8 cellular contexts compared by ENCODE assay signal in the genomic region with DNA sequence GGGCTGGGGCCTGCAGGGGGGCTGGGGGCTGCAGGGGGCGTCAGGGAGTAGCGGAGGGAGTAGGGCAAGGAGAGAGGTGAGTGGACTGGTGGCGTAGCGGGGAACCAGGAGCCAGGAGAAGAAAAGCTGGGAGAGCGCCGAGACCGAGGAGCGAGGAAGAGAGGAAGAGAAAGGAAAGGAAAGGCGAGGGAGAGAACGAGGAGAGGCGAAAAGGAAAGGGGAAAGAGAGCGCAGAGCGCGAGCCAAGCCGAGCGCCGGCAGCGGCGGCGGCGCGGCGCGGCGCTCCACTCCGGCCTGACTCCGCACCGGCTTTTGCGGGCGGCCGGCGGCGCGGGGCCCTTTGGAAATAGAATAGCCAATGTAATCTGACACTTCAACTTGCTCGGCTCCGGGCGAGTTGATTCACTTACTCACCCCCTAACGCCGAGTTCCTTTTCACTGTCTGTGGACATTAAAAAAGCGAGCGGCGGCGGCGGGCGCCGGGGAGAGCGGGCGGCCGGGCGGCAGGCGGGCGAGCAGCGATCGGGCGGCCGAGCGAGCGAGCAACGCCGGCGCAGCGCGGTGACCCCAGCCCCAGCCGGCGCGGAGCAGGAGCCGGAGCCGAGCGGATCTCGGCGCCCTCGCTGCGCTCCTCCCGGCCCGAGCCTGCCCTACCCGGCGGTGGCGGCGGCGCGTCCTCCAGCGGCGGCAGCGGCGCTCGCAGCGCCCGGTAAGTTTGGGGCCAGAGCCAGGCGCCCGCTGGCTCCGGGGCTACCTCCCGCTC. TPM values are rescaled to one million over a fixed set of nuclear protein-coding genes. Genes with fewer than 3 reads are reported as not detected.
A peak's percentile ranks its signal among the peaks of the same experiment; 100 is the strongest.
DNase-seq lines count a peak whose midpoint lies in the region; ATAC-seq, FAIRE-seq and TF ChIP-seq lines count a peak whose summit lies in the region.

A gene with protein sequence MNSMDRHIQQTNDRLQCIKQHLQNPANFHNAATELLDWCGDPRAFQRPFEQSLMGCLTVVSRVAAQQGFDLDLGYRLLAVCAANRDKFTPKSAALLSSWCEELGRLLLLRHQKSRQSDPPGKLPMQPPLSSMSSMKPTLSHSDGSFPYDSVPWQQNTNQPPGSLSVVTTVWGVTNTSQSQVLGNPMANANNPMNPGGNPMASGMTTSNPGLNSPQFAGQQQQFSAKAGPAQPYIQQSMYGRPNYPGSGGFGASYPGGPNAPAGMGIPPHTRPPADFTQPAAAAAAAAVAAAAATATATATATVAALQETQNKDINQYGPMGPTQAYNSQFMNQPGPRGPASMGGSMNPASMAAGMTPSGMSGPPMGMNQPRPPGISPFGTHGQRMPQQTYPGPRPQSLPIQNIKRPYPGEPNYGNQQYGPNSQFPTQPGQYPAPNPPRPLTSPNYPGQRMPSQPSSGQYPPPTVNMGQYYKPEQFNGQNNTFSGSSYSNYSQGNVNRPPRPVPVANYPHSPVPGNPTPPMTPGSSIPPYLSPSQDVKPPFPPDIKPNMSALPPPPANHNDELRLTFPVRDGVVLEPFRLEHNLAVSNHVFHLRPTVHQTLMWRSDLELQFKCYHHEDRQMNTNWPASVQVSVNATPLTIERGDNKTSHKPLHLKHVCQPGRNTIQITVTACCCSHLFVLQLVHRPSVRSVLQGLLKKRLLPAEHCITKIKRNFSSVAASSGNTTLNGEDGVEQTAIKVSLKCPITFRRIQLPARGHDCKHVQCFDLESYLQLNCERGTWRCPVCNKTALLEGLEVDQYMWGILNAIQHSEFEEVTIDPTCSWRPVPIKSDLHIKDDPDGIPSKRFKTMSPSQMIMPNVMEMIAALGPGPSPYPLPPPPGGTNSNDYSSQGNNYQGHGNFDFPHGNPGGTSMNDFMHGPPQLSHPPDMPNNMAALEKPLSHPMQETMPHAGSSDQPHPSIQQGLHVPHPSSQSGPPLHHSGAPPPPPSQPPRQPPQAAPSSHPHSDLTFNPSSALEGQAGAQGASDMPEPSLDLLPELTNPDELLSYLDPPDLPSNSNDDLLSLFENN (plus strand): TSS at position 405 of the 763 bp plus-strand sequence. CDS start 132,667 bp downstream, outside the sequence.

- H3K36me3 ChIP-seq in HUES64 (ENCODE audit: insufficient read depth, low read length) (no peaks in the 10 kb centered on the region), esophagus (ENCODE audit: control insufficient read depth in 2 of 2, insufficient read depth in 2 of 2, low read length in 1 of 2) (no peaks in the 10 kb centered on the region), mucosa of stomach (ENCODE audit: control insufficient read depth, insufficient read depth, low read length) (no peaks in the 10 kb centered on the region)

- no peaks in the 10 kb centered on the region for H3K9me3 ChIP-seq in HUES64 (ENCODE audit: insufficient read depth, low read depth, low read length)
- no peaks in the 10 kb centered on the region for H3K9me3 ChIP-seq in esophagus (ENCODE audit: control insufficient read depth in 2 of 2, insufficient read depth in 1 of 2, low read depth in 1 of 2, low read length in 1 of 2)
- H3K9me3 ChIP-seq in mucosa of stomach (ENCODE audit: control insufficient read depth, low read length), result no peaks in the 10 kb centered on the region

- TF ChIP-seq CTCF in D721Med (IDR thresholded peaks at IDR 0.05; ENCODE audit: insufficient read depth, missing control alignments), result peak; percentile 7

- H3K4me1 Mint-ChIP-seq in activated T-cell treated with anti-CD3 and anti-CD28 coated beads, Interleukin-2, amount 50 U/mL, for 24 hours (ENCODE audit: low read depth), result peaks cover 44% of the 10 kb centered on the region

- peaks cover 8% of the 10 kb centered on the region for H3K27me3 Mint-ChIP-seq in activated T-cell treated with anti-CD3 and anti-CD28 coated beads, Interleukin-2, amount 50 U/mL, for 24 hours

- under 1% methylated on average over 92 of the region's 92 CpGs for WGBS in HUES64
- 0% methylated on average over 60 to 92 of the region's 92 CpGs for WGBS in esophagus, 2 donors

- H3K4me1 ChIP-seq in HUES64 (ENCODE audit: insufficient read depth, low read length) (peaks cover 20% of the 10 kb centered on the region), esophagus (ENCODE audit: control insufficient read depth in 2 of 2, insufficient read depth in 2 of 2, low read length in 1 of 2) (peaks cover 16 to 17% of the 10 kb centered on the region in 2 donors), mucosa of stomach (ENCODE audit: control insufficient read depth, insufficient read depth, low read length) (peaks cover 61% of the 10 kb centered on the region)

- no peaks in the 10 kb centered on the region for H3K36me3 Mint-ChIP-seq in activated T-cell treated with anti-CD3 and anti-CD28 coated beads, Interleukin-2, amount 50 U/mL, for 24 hours (ENCODE audit: low read depth)

- peak within 1 kb of the TSS; percentile 79 for H3K27ac Mint-ChIP-seq in activated T-cell treated with anti-CD3 and anti-CD28 coated beads, Interleukin-2, amount 50 U/mL, for 24 hours

- no peak for FAIRE-seq in D721Med (lab: Jason Lieb, UNC)

- H3K27me3 ChIP-seq in HUES64 (ENCODE audit: insufficient read depth, low read length) (peaks cover 8% of the 10 kb centered on the region), esophagus (ENCODE audit: control insufficient read depth in 1 of 2, insufficient read depth in 2 of 2, low read length in 2 of 2) (no peaks in the 10 kb centered on the region), mucosa of stomach (ENCODE audit: control insufficient read depth, insufficient read depth, low read length) (no peaks in the 10 kb centered on the region)

- no peaks in the 10 kb centered on the region for H3K9me3 Mint-ChIP-seq in activated T-cell treated with anti-CD3 and anti-CD28 coated beads, Interleukin-2, amount 50 U/mL, for 24 hours

- H3K9ac ChIP-seq in HUES64 (ENCODE audit: low read depth, low read length), result peak within 1 kb of the TSS; percentile 85
- H3K9ac ChIP-seq in mucosa of stomach (ENCODE audit: low read length), result peak within 1 kb of the TSS; percentile 87

- peak within 1 kb of the TSS; percentile 85 for H3K4me3 ChIP-seq in HUES64 (ENCODE audit: low read length)
- peak within 1 kb of the TSS; percentile 75 for H3K4me3 ChIP-seq in esophagus (ENCODE audit: low read depth in 1 of 2, low read length in 2 of 2)
- H3K4me3 ChIP-seq in mucosa of stomach (ENCODE audit: low read length), result peak within 1 kb of the TSS; percentile 84

- H3K4me3 Mint-ChIP-seq in activated T-cell treated with anti-CD3 and anti-CD28 coated beads, Interleukin-2, amount 50 U/mL, for 24 hours, result peak within 1 kb of the TSS; percentile 85

- ATAC-seq in GM21447 (IDR thresholded peaks at IDR 0.05; ENCODE audit: unreplicated experiment), result peak; percentile 54

- peak; percentile 62 for DNase-seq in D721Med (ENCODE audit: insufficient read length, low spot score)
- DNase-seq in OCI-M2 (lab: John Stamatoyannopoulos, UW; ENCODE audit: unreplicated experiment), result peak; percentile 31
- peak; percentile 88 for DNase-seq in activated T-cell treated with anti-CD3 and anti-CD28 coated beads, Interleukin-2, amount 50 U/mL, for 24 hours
- DNase-seq in stimulated activated CD8-positive, alpha-beta memory T cell treated with anti-CD3 and anti-CD28 coated beads, Interleukin-7, amount 100 ng/mL, for 1 hour (ENCODE audit: low read depth in 2 of 2), result peak; percentile 58 to 65

- H3K27ac ChIP-seq in HUES64 (ENCODE audit: low read depth, low read length) (peak within 1 kb of the TSS; percentile 87; the same call in 1 of the 2 replicates), esophagus (ENCODE audit: low read depth in 2 of 2, low read length in 1 of 2) (peak within 1 kb of the TSS; percentile 93 to 99)

RNA-seq across cellular contexts. Expression of the gene that starts here (rescaled TPM):
- polyA plus RNA-seq in HUES64 (2013, experiment 1 of 2), result 26.8 TPM
- 29.7 TPM for polyA plus RNA-seq in HUES64 (2013, experiment 2 of 2)
- polyA plus RNA-seq in esophagus, result 10 to 100 TPM; 29.2 to 29.7 TPM

Comparison
In these comparisons a context has a peak if more than half of its experiments do, and no peak if none do; other contexts are left out.
1. Peak in every context shown above with its lines: DNase-seq, ATAC-seq, H3K4me3 ChIP-seq and H3K27ac ChIP-seq.
2. DNase-seq: peak in every context shown above with its lines; median percentile 88 in activated T-cell treated with anti-CD3 and anti-CD28 coated beads, Interleukin-2, amount 50 U/mL, for 24 hours; 62 in D721Med; 62 in stimulated activated CD8-positive, alpha-beta memory T cell treated with anti-CD3 and anti-CD28 coated beads, Interleukin-7, amount 100 ng/mL, for 1 hour; 31 in OCI-M2.